In genomic region chr16:22193134-22193411, GRCh38 we compare ENCODE assay signal across 12 cellular contexts. TPM values are rescaled to one million over a fixed set of nuclear protein-coding genes. Genes with fewer than 3 reads are reported as not detected.
DNase-seq lines count a peak whose midpoint lies in the region; ATAC-seq, FAIRE-seq and TF ChIP-seq lines count a peak whose summit lies in the region.
"Had no signal": no experiment of that assay in that cellular context is flagged by ENCODE, and none has a peak within 500 bp of the region (broad histone marks: within the 10 kb centered on the region; RNA-seq: fewer than 3 reads in every experiment).

No MANE protein-coding gene starts in this region.

- H3K4me1 ChIP-seq in right lobe of liver = peaks cover 0 to 30% (median 7%) of the 10 kb centered on the region in 4 donors

- no peak for FAIRE-seq in H54 (lab: Jason Lieb, UNC)
- FAIRE-seq: kidney had no signal

- no peak overlapping the region for H3K27ac Mint-ChIP-seq in T-helper 2 cell treated with Interferon-gamma antibody and Interleukin-4, amounts not matched to agents 5 μg/mL and 100 μg/mL, for 36 hours
- H3K27ac Mint-ChIP-seq in activated naive CD8-positive, alpha-beta T cell treated with anti-CD3 and anti-CD28 coated beads for 36 hours = peak overlapping the region; percentile 98

- H3K27me3 Mint-ChIP-seq in T-helper 2 cell treated with Interferon-gamma antibody and Interleukin-4, amounts not matched to agents 5 μg/mL and 100 μg/mL, for 36 hours (ENCODE audit: low read depth) = peaks cover 5% of the 10 kb centered on the region
- H3K27me3 Mint-ChIP-seq in activated naive CD8-positive, alpha-beta T cell treated with anti-CD3 and anti-CD28 coated beads for 36 hours = peaks cover 6% of the 10 kb centered on the region

- H3K4me3 ChIP-seq in right lobe of liver = peak overlapping the region in 1 of 3 donors; percentile 30

- H3K36me3 Mint-ChIP-seq in T-helper 2 cell treated with Interferon-gamma antibody and Interleukin-4, amounts not matched to agents 5 μg/mL and 100 μg/mL, for 36 hours (ENCODE audit: low read depth) = peaks cover 2% of the 10 kb centered on the region
- H3K36me3 Mint-ChIP-seq in activated naive CD8-positive, alpha-beta T cell treated with anti-CD3 and anti-CD28 coated beads for 36 hours = peaks cover 13% of the 10 kb centered on the region
- H3K36me3 Mint-ChIP-seq: brain had no signal

- H3K9me3 ChIP-seq in right lobe of liver = no peaks in the 10 kb centered on the region

- peak overlapping the region; percentile 90 for H3K4me3 Mint-ChIP-seq in T-helper 2 cell treated with Interferon-gamma antibody and Interleukin-4, amounts not matched to agents 5 μg/mL and 100 μg/mL, for 36 hours
- no peak overlapping the region for H3K4me3 Mint-ChIP-seq in activated naive CD8-positive, alpha-beta T cell treated with anti-CD3 and anti-CD28 coated beads for 36 hours

- intact Hi-C loops in right lobe of liver (cut with DNase I) = no loop called here

- no peaks in the 10 kb centered on the region for H3K36me3 ChIP-seq in right lobe of liver

- no peak for DNase-seq in T-helper 2 cell treated with Interferon-gamma antibody and Interleukin-4, amounts not matched to agents 5 μg/mL and 100 μg/mL, for 36 hours (ENCODE audit: low spot score)
- DNase-seq in T-helper 2 cell (no peak), right lobe of liver (no peak), NCI-H1105 (lab: John Stamatoyannopoulos, UW) (no peak), H54 (ENCODE audit: insufficient read length, low spot score) (no peak), NCI-H2081 treated with DMSO at 0.1 percent for 48 hours (lab: John Stamatoyannopoulos, UW) (no peak)
- DNase-seq in activated naive CD8-positive, alpha-beta T cell treated with anti-CD3 and anti-CD28 coated beads for 36 hours = no peak
- DNase-seq: kidney, NCI-H1105 treated with DMSO at 0.1 percent for 48 hours had no signal

- no peak for ATAC-seq in right lobe of liver

- no peak for TF ChIP-seq POLR2A in right lobe of liver (IDR thresholded peaks at IDR 0.05)
- no peak for TF ChIP-seq POLR2A in H54 (IDR thresholded peaks at IDR 0.05; ENCODE audit: low read depth, low read length)

- no peaks in the 10 kb centered on the region for H3K9me3 Mint-ChIP-seq in T-helper 2 cell treated with Interferon-gamma antibody and Interleukin-4, amounts not matched to agents 5 μg/mL and 100 μg/mL, for 36 hours
- H3K9me3 Mint-ChIP-seq in activated naive CD8-positive, alpha-beta T cell treated with anti-CD3 and anti-CD28 coated beads for 36 hours = peaks cover 13% of the 10 kb centered on the region

- peak overlapping the region; percentile 87 to 94 (median 93) for H3K27ac ChIP-seq in right lobe of liver
- peak overlapping the region; percentile 89 for H3K27ac ChIP-seq in temporal lobe (ENCODE audit: low read depth, low read length)

- no peaks in the 10 kb centered on the region for H3K27me3 ChIP-seq in right lobe of liver

- TF ChIP-seq CTCF in right lobe of liver (IDR thresholded peaks at IDR 0.05) = no peak

- 67% methylated on average over 1 of the region's 2 CpGs for WGBS in right lobe of liver (ENCODE audit: insufficient coverage, low coverage, low lambda C conversion rate, missing lambda C conversion rate)

- peaks cover 54% of the 10 kb centered on the region for H3K4me1 Mint-ChIP-seq in T-helper 2 cell treated with Interferon-gamma antibody and Interleukin-4, amounts not matched to agents 5 μg/mL and 100 μg/mL, for 36 hours (ENCODE audit: low read depth)
- peaks cover 51% of the 10 kb centered on the region for H3K4me1 Mint-ChIP-seq in activated naive CD8-positive, alpha-beta T cell treated with anti-CD3 and anti-CD28 coated beads for 36 hours

RNA-seq across cellular contexts. Expression of gene EEF2K, which starts 13.0 kb away (rescaled TPM):
- 10 to 100 TPM; 28.9 to 32.5 TPM for total RNA-seq in activated naive CD8-positive, alpha-beta T cell treated with anti-CD3 and anti-CD28 coated beads for 36 hours
- total RNA-seq in right lobe of liver (10 to 100 TPM in 5 of 6 experiments, 1 to 10 TPM in 1; 10.0 to 17.5 (median 11.5) TPM), temporal lobe (9.6 TPM)

RNA-seq across cellular contexts. Expression of gene SDR42E2, which starts 30.8 kb away (rescaled TPM):
- not detected for total RNA-seq in activated naive CD8-positive, alpha-beta T cell treated with anti-CD3 and anti-CD28 coated beads for 36 hours
- not detected for total RNA-seq in right lobe of liver
- total RNA-seq in temporal lobe = under 0.01 TPM
- total RNA-seq: A172, kidney had no signal
